ENCODE assay signal across 21 cellular contexts in genomic region chr13:29964181-29964845, GRCh38.
"Had no signal": no experiment of that assay in that cellular context is flagged by ENCODE, and none has a peak within 500 bp of the region (broad histone marks: within the 10 kb centered on the region; RNA-seq: fewer than 3 reads in every experiment).

No MANE protein-coding gene starts in this region.

- FAIRE-seq: endometrium had no signal

- H3K27me3 ChIP-seq: cardiac muscle cell, transverse colon, vagina had no signal

- H3K27ac ChIP-seq: cardiac muscle cell, gastroesophageal sphincter, lower lobe of right lung, prostate gland, skin epidermis, transverse colon, vagina had no signal

- ATAC-seq: activated CD8-positive, alpha-beta memory T cell treated with anti-CD3 and anti-CD28 coated beads, Interleukin-2, amount 10 ng/mL, durations not matched to agents 7 days and 5 days; gastroesophageal sphincter; left cardiac atrium; lower lobe of right lung; right cardiac atrium had no signal

- H3K4me3 ChIP-seq: cardiac muscle cell, gastroesophageal sphincter, lower lobe of right lung, prostate gland, skin epidermis, transverse colon, vagina had no signal

- H3K9me3 ChIP-seq: prostate gland, transverse colon, vagina had no signal

- H3K4me1 ChIP-seq: gastroesophageal sphincter, lower lobe of right lung, prostate gland, transverse colon, vagina had no signal

- H3K36me3 ChIP-seq: cardiac muscle cell, gastroesophageal sphincter, lower lobe of right lung, prostate gland, transverse colon, vagina had no signal

- DNase-seq: activated CD4-positive, alpha-beta memory T cell treated with anti-CD3 and anti-CD28 coated beads for 36 hours; activated CD4-positive, alpha-beta T cell treated with anti-CD3 and anti-CD28 coated beads for 1 hour; activated CD8-positive, alpha-beta memory T cell treated with anti-CD3 and anti-CD28 coated beads, Interleukin-2, amount 10 ng/mL, durations not matched to agents 7 days and 5 days; activated naive CD4-positive, alpha-beta T cell treated with anti-CD3 and anti-CD28 coated beads, Interleukin-2, amount 10 ng/mL, durations not matched to agents 7 days and 5 days; activated T-cell treated with anti-CD3 and anti-CD28 coated beads, Interleukin-2, amount 50 U/mL, for 1 hour; left cardiac atrium; lower lobe of right lung; nephron progenitor cell; right cardiac atrium; stimulated activated CD4-positive, alpha-beta T cell treated with anti-CD3 and anti-CD28 coated beads, Interleukin-15, amount 100 ng/mL, for 24 hours; stimulated activated CD4-positive, alpha-beta T cell treated with anti-CD3 and anti-CD28 coated beads, Interleukin-4, amount 100 ng/mL, for 1 hour; stimulated activated naive CD4-positive, alpha-beta T cell treated with Interleukin-2 at 50 U/mL for 16 hours; substantia nigra; T1000; transverse colon had no signal
